9 cellular contexts compared by ENCODE assay signal in genomic region chrX:133986008-133986683, GRCh38. TPM values are rescaled to one million over a fixed set of nuclear protein-coding genes. Genes with fewer than 3 reads are reported as not detected.
A peak's percentile ranks its signal among the peaks of the same experiment; 100 is the strongest.
DNase-seq lines count a peak whose midpoint lies in the region; ATAC-seq and TF ChIP-seq lines count a peak whose summit lies in the region.
"Had no signal": no experiment of that assay in that cellular context is flagged by ENCODE, and none has a peak within 500 bp of the region (broad histone marks: within the 10 kb centered on the region; RNA-seq: fewer than 3 reads in every experiment).

No MANE protein-coding gene starts in this region.

- no peak for ATAC-seq in CD4-positive, alpha-beta T cell (ENCODE audit: poor library complexity)
- no peak for ATAC-seq in GM21786 (IDR thresholded peaks at IDR 0.05; ENCODE audit: unreplicated experiment)
- no peak for ATAC-seq in GM21529 (IDR thresholded peaks at IDR 0.05; ENCODE audit: unreplicated experiment)

- no peak for TF ChIP-seq POLR2A in testis (IDR thresholded peaks at IDR 0.05)

- H3K79me2 ChIP-seq in Loucy (ENCODE audit: insufficient read depth, low read length) (no peaks in the 10 kb centered on the region), neural cell (replicated peaks; ENCODE audit: insufficient read depth, low read length) (no peaks in the 10 kb centered on the region)

- no peaks in the 10 kb centered on the region for H3K9me3 Mint-ChIP-seq in CD4-positive, alpha-beta T cell
- H3K9me3 Mint-ChIP-seq in endodermal cell: no peaks in the 10 kb centered on the region

- DNase-seq in CD4-positive, alpha-beta T cell: no peak
- DNase-seq in endodermal cell: no peak
- no peak for DNase-seq in testis
- DNase-seq in A172 (ENCODE audit: low spot score): no peak
- DNase-seq: NCI-H146 had no signal

- H2AFZ ChIP-seq in Loucy (ENCODE audit: low read length) (peak overlapping the region; percentile 84), neural cell (ENCODE audit: low read depth, low read length) (no peak overlapping the region)

- no peak overlapping the region for H3K27ac Mint-ChIP-seq in CD4-positive, alpha-beta T cell
- H3K27ac Mint-ChIP-seq in endodermal cell: peak overlapping the region; percentile 89

- intact Hi-C loops in CD4-positive, alpha-beta T cell (cut with DNase I, micrococcal nuclease): no loop called here
- intact Hi-C loops in testis (cut with DNase I; ENCODE audit: low total_unique reads): no loop called here

- H3K4me2 ChIP-seq in Loucy (ENCODE audit: low read depth, low read length, poor library complexity, severe bottlenecking): peak overlapping the region; percentile 75
- no peak overlapping the region for H3K4me2 ChIP-seq in neural cell (ENCODE audit: low read length)

- H3K4me3 ChIP-seq in Loucy (ENCODE audit: low read length, poor library complexity, severe bottlenecking) (peak overlapping the region; percentile 68), endodermal cell (ENCODE audit: low read length) (peak overlapping the region; percentile 45), neural cell (ENCODE audit: low read length) (peak overlapping the region; percentile 63), testis (peak overlapping the region in 1 of 2 donors; percentile 31)

- H3K9ac ChIP-seq in Loucy (ENCODE audit: low read depth, low read length, poor library complexity, severe bottlenecking) (peak overlapping the region; percentile 48), endodermal cell (ENCODE audit: extremely low read depth, low read length, poor library complexity, severe bottlenecking) (no peak overlapping the region), neural cell (ENCODE audit: low read length) (no peak overlapping the region)

- peaks cover 5% of the 10 kb centered on the region for H3K4me1 Mint-ChIP-seq in CD4-positive, alpha-beta T cell (ENCODE audit: low read depth)
- peaks cover 56% of the 10 kb centered on the region for H3K4me1 Mint-ChIP-seq in endodermal cell

- H3K27me3 Mint-ChIP-seq in CD4-positive, alpha-beta T cell: peaks cover 21% of the 10 kb centered on the region
- H3K27me3 Mint-ChIP-seq in endodermal cell (ENCODE audit: insufficient read depth): peaks cover 29% of the 10 kb centered on the region

- H3K9me2 ChIP-seq in Loucy (replicated peaks; ENCODE audit: low read depth, low read length): no peaks in the 10 kb centered on the region
- H3K9me2 ChIP-seq in neural cell (ENCODE audit: insufficient read depth, low read length): no peaks in the 10 kb centered on the region

- 16% methylated on average over 14 of the region's 14 CpGs; no CpG with 5 or more reads in 1 of the 2 experiments for WGBS in endodermal cell (ENCODE audit: insufficient coverage in 1 of 2, insufficient read length in 1 of 2), 2 experiments
- 0 to 7% methylated on average over 4 to 12 of the region's 14 CpGs for WGBS in testis, 2 donors

- H4K20me1 ChIP-seq in Loucy (ENCODE audit: insufficient read depth, low read length, poor library complexity, severe bottlenecking): no peaks in the 10 kb centered on the region
- H4K20me1 ChIP-seq in neural cell (ENCODE audit: insufficient read depth): no peaks in the 10 kb centered on the region

- no peak for TF ChIP-seq RAD21 in neural cell (conservative IDR thresholded peaks at IDR 0.05)

- H3K27me3 ChIP-seq in CD4-positive, alpha-beta T cell (ENCODE audit: control insufficient read depth, insufficient read depth, low read length): peaks cover 19% of the 10 kb centered on the region
- H3K27me3 ChIP-seq in Loucy (ENCODE audit: insufficient read depth, low read length, poor library complexity, severe bottlenecking) (no peaks in the 10 kb centered on the region), endodermal cell (ENCODE audit: control insufficient read depth, insufficient read depth, low read length, poor library complexity, severe bottlenecking) (peaks cover 27% of the 10 kb centered on the region), neural cell (ENCODE audit: insufficient read depth, low read depth, low read length) (peaks cover 24% of the 10 kb centered on the region), testis (no peaks in the 10 kb centered on the region)

- no peaks in the 10 kb centered on the region for H3K36me3 Mint-ChIP-seq in CD4-positive, alpha-beta T cell (ENCODE audit: low read depth)
- peaks cover 1% of the 10 kb centered on the region for H3K36me3 Mint-ChIP-seq in endodermal cell (ENCODE audit: low read depth)

- POLR2A ChIA-PET in CD4-positive, alpha-beta T cell (lab: Charles Lee): no interaction called here

- H3K4me1 ChIP-seq in Loucy (ENCODE audit: insufficient read depth, low read length, poor library complexity, severe bottlenecking) (peaks cover 4% of the 10 kb centered on the region), endodermal cell (ENCODE audit: control insufficient read depth, insufficient read depth, low read length) (peaks cover 5% of the 10 kb centered on the region), testis (no peaks in the 10 kb centered on the region)

- H3K27ac ChIP-seq in CD4-positive, alpha-beta T cell (ENCODE audit: low read depth, low read length): no peak overlapping the region
- H3K27ac ChIP-seq in endodermal cell (ENCODE audit: low read depth, low read length): no peak overlapping the region
- no peak overlapping the region for H3K27ac ChIP-seq in neural cell (ENCODE audit: low read length)
- no peak overlapping the region for H3K27ac ChIP-seq in testis

- CTCF ChIA-PET in CD4-positive, alpha-beta T cell (lab: Charles Lee): no interaction called here

- H3K36me3 ChIP-seq in Loucy (ENCODE audit: insufficient read depth, low read length): no peaks in the 10 kb centered on the region
- H3K36me3 ChIP-seq in endodermal cell (ENCODE audit: control insufficient read depth, insufficient read depth, low read length): no peaks in the 10 kb centered on the region
- H3K36me3 ChIP-seq in neural cell (ENCODE audit: insufficient read depth, low read length): no peaks in the 10 kb centered on the region
- H3K36me3 ChIP-seq in testis (ENCODE audit: low read depth, missing control alignments): no peaks in the 10 kb centered on the region

- peak overlapping the region; percentile 54 for H3K4me3 Mint-ChIP-seq in CD4-positive, alpha-beta T cell
- peak overlapping the region; percentile 72 for H3K4me3 Mint-ChIP-seq in endodermal cell

- no peak for TF ChIP-seq EP300 in neural cell (conservative IDR thresholded peaks at IDR 0.05; ENCODE audit: poor library complexity, severe bottlenecking)

- no peak for TF ChIP-seq CTCF in CD4-positive, alpha-beta T cell (IDR thresholded peaks at IDR 0.05)
- no peak for TF ChIP-seq CTCF in Loucy (conservative IDR thresholded peaks at IDR 0.05; ENCODE audit: low read length)
- no peak for TF ChIP-seq CTCF in endodermal cell (conservative IDR thresholded peaks at IDR 0.05)
- no peak for TF ChIP-seq CTCF in neural cell (IDR thresholded peaks at IDR 0.05; ENCODE audit: poor library complexity, severe bottlenecking)
- TF ChIP-seq CTCF in testis (IDR thresholded peaks at IDR 0.05): no peak

- H3K9me3 ChIP-seq in CD4-positive, alpha-beta T cell (ENCODE audit: control insufficient read depth, low read length): no peaks in the 10 kb centered on the region
- H3K9me3 ChIP-seq in Loucy (ENCODE audit: insufficient read depth, low read depth, low read length): no peaks in the 10 kb centered on the region
- no peaks in the 10 kb centered on the region for H3K9me3 ChIP-seq in endodermal cell (ENCODE audit: control insufficient read depth, low read length)
- no peaks in the 10 kb centered on the region for H3K9me3 ChIP-seq in neural cell (ENCODE audit: low read length)
- H3K9me3 ChIP-seq in testis: no peaks in the 10 kb centered on the region

- H3F3A ChIP-seq in Loucy (ENCODE audit: low read depth) (no peaks in the 10 kb centered on the region), neural cell (ENCODE audit: insufficient read depth, low read length, poor library complexity, severe bottlenecking) (no peaks in the 10 kb centered on the region)

TF ChIP-seq in neural cell, 6 proteins besides CTCF, POLR2A, EP300 and RAD21:
- TF ChIP-seq, protein P1, sequence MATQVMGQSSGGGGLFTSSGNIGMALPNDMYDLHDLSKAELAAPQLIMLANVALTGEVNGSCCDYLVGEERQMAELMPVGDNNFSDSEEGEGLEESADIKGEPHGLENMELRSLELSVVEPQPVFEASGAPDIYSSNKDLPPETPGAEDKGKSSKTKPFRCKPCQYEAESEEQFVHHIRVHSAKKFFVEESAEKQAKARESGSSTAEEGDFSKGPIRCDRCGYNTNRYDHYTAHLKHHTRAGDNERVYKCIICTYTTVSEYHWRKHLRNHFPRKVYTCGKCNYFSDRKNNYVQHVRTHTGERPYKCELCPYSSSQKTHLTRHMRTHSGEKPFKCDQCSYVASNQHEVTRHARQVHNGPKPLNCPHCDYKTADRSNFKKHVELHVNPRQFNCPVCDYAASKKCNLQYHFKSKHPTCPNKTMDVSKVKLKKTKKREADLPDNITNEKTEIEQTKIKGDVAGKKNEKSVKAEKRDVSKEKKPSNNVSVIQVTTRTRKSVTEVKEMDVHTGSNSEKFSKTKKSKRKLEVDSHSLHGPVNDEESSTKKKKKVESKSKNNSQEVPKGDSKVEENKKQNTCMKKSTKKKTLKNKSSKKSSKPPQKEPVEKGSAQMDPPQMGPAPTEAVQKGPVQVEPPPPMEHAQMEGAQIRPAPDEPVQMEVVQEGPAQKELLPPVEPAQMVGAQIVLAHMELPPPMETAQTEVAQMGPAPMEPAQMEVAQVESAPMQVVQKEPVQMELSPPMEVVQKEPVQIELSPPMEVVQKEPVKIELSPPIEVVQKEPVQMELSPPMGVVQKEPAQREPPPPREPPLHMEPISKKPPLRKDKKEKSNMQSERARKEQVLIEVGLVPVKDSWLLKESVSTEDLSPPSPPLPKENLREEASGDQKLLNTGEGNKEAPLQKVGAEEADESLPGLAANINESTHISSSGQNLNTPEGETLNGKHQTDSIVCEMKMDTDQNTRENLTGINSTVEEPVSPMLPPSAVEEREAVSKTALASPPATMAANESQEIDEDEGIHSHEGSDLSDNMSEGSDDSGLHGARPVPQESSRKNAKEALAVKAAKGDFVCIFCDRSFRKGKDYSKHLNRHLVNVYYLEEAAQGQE (IDR thresholded peaks at IDR 0.05; ENCODE audit: borderline replicate concordance): no peak
- TF ChIP-seq MXI1 (conservative IDR thresholded peaks at IDR 0.05; ENCODE audit: poor library complexity, severe bottlenecking) (no peak), TAF1 (IDR thresholded peaks at IDR 0.05; ENCODE audit: low read depth) (no peak), SMC3 (conservative IDR thresholded peaks at IDR 0.05; ENCODE audit: poor library complexity) (no peak), POLR2AphosphoS5 (IDR thresholded peaks at IDR 0.05) (no peak), EZH2 (IDR thresholded peaks at IDR 0.05; ENCODE audit: borderline replicate concordance, insufficient read depth, low read length, poor library complexity, severe bottlenecking) (no peak)

RNA-seq across cellular contexts. Expression of gene GPC3, which starts 0.8 kb away (rescaled TPM):
- total RNA-seq in CD4-positive, alpha-beta T cell: under 1 TPM; 0.25 to 0.59 TPM
- total RNA-seq in endodermal cell (100 to 1,000 TPM in 1 of 2 donors, 10 to 100 TPM in 1; 39.5 to 125 TPM), testis (1 to 10 TPM; 4.9 to 5.4 TPM)
- 138 TPM for polyA plus RNA-seq in endodermal cell (2013, experiment 1 of 2)
- 116 TPM for polyA plus RNA-seq in endodermal cell (2013, experiment 2 of 2)
- polyA plus RNA-seq in neural cell (1.4 and 2.1 TPM in 2 replicates), testis (ENCODE audit: insufficient read depth, low read depth, low replicate concordance) (12.9 TPM)
- polyA minus RNA-seq in neural cell: 1.5 and 3.1 TPM in 2 replicates
- total RNA-seq in A172 (2014; rRNA removed; shearing (Covaris generic)): not detected in 2 replicates

Comparison
In these comparisons a context has a peak if more than half of its experiments do, and no peak if none do; other contexts are left out.
1. RNA of gene GPC3, which starts 0.8 kb away (total RNA-seq): 39.5 to 125 TPM in endodermal cell; 4.9 to 5.4 TPM in testis, 0.25 to 0.59 TPM in CD4-positive, alpha-beta T cell and not detected in A172; every median in the first group is over 4 times any median in the second.